8 cellular contexts compared by ENCODE assay signal in the genomic region with DNA sequence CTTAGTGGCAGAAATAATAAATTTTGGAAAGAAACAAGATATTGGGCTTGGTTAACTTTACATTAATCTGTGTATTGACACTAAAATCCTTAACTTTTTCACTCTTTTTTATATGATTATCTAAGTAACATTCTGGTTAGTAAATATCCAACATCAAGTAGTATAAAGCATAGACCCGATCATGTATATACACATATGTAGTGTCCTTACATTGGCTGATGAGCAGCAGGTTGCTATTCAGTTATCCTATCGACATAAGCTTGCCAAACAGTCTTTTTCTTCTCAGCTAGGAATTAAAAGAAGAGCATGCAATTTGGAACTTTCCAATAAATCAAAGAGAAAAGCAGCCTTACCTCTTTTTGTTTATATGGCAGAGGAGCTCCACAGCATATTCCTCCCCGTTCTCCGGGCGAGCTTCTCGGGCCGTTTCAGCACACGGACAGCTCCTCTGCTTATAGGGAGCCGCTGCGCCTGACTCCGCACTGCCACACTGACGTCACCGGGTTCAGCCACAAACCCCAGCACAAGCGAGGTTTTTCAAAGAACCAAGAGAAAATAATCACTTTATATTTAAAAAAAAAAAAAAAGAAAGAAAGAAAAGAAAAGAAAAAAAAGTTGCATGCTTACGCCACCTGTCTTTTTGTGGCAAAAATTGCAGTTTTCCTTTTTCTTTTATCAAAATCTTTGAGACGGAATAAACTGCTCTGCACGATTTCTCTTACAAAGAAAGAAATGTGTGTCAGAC. TPM values are rescaled to one million over a fixed set of nuclear protein-coding genes. Genes with fewer than 3 reads are reported as not detected.
A peak's percentile ranks its signal among the peaks of the same experiment; 100 is the strongest.
DNase-seq lines count a peak whose midpoint lies in the region; ATAC-seq and TF ChIP-seq lines count a peak whose summit lies in the region.

Gene SCG2, minus strand, starts transcription at position 430 of the 745 bp plus-strand sequence. CDS start 3,079 bp downstream, outside the sequence.

- no peaks in the 10 kb centered on the region for H3K36me3 Mint-ChIP-seq in nephron progenitor cell (ENCODE audit: low read depth)
- H3K36me3 Mint-ChIP-seq in type B pancreatic cell, result no peaks in the 10 kb centered on the region

- CTCF ChIA-PET in A673 (lab: Charles Lee), result interaction anchor here (0.5 to 1.0 kb wide), 4 partner anchors 20 to 485 kb away, joined by 3 to 4 read pairs (median 4); no protein-coding TSS in a partner anchor

- H3K4me1 Mint-ChIP-seq in nephron progenitor cell (no peaks in the 10 kb centered on the region), type B pancreatic cell (ENCODE audit: unreplicated experiment) (peaks cover 4% of the 10 kb centered on the region)

- DNase-seq in A673 (ENCODE audit: low spot score) (peak; percentile 90), NCI-H2171 treated with DMSO at 0.1 percent for 48 hours (lab: John Stamatoyannopoulos, UW) (peak; percentile 78), fibroblast of mammary gland (ENCODE audit: low read depth) (peak; percentile 91), nephron progenitor cell (peak; percentile 80), type B pancreatic cell (ENCODE audit: extremely low spot score, unreplicated experiment) (peak; percentile 76)
- DNase-seq in activated CD4-positive, alpha-beta T cell treated with anti-CD3 and anti-CD28 coated beads, Interleukin-2, amount 50 U/mL, for 1 hour, result peak; percentile 7

- POLR2A ChIA-PET in A673 (lab: Charles Lee; ENCODE audit: low non-redundant PET), result interaction anchor here (0.6 to 0.7 kb wide), 2 partner anchors 251 to 630 kb away, joined by 3 to 5 read pairs; no protein-coding TSS in a partner anchor

- H3K36me3 ChIP-seq in A673 (ENCODE audit: insufficient read depth, low read length, poor library complexity, severe bottlenecking), result peaks cover 28% of the 10 kb centered on the region

- H3K4me1 ChIP-seq in A673 (ENCODE audit: insufficient read depth, low read length, poor library complexity, severe bottlenecking), result peaks cover 14% of the 10 kb centered on the region

- peak within 1 kb of the TSS; percentile 30 for H3K4me3 ChIP-seq in A673 (ENCODE audit: low read depth, low read length, poor library complexity, severe bottlenecking)
- no peak within 1 kb of the TSS for H3K4me3 ChIP-seq in fibroblast of mammary gland (ENCODE audit: control insufficient read depth, low read depth, low read length)

- no TSS peak for BruUV-seq in A673 (replicated peaks; lab: Mats Ljungman, UMichigan)

- H3K27me3 ChIP-seq in A673 (replicated peaks; ENCODE audit: insufficient read depth, low read depth, low read length, poor library complexity), result no peaks in the 10 kb centered on the region

- peak within 1 kb of the TSS; percentile 52 for H3K27ac ChIP-seq in A673 (ENCODE audit: low read depth, low read length, poor library complexity, severe bottlenecking)

- peaks cover 21% of the 10 kb centered on the region for H3K27me3 Mint-ChIP-seq in nephron progenitor cell (ENCODE audit: low read depth, poor library complexity)
- peaks cover 52% of the 10 kb centered on the region for H3K27me3 Mint-ChIP-seq in type B pancreatic cell

- H3K27ac Mint-ChIP-seq in nephron progenitor cell (no peak within 1 kb of the TSS), type B pancreatic cell (no peak within 1 kb of the TSS)

- H3K9me3 Mint-ChIP-seq in nephron progenitor cell, result no peaks in the 10 kb centered on the region
- H3K9me3 Mint-ChIP-seq in type B pancreatic cell, result no peaks in the 10 kb centered on the region

- TF ChIP-seq CTCF in A673 (conservative IDR thresholded peaks at IDR 0.05; ENCODE audit: low read depth, low read length) (peak; percentile 48; the same call in 1 of the 2 replicates), fibroblast of mammary gland (conservative IDR thresholded peaks at IDR 0.05; ENCODE audit: control insufficient read depth, insufficient read depth, low read depth, low read length) (peak; percentile 31), nephron progenitor cell (IDR thresholded peaks at IDR 0.05) (no peak), type B pancreatic cell (conservative IDR thresholded peaks at IDR 0.05) (peak; percentile 65)

- intact Hi-C loops in A673 (cut with micrococcal nuclease; ENCODE audit: unreplicated experiment), result loop anchor here (10.0 kb wide), 1 partner anchor 297 kb away; no protein-coding TSS in a partner anchor

- H3K4me3 Mint-ChIP-seq in nephron progenitor cell, result no peak within 1 kb of the TSS
- H3K4me3 Mint-ChIP-seq in type B pancreatic cell, result peak within 1 kb of the TSS; percentile 69

- H3K9me3 ChIP-seq in A673 (ENCODE audit: low read depth, low read length, poor library complexity, severe bottlenecking), result no peaks in the 10 kb centered on the region

- ATAC-seq in GM18498 (IDR thresholded peaks at IDR 0.05; ENCODE audit: unreplicated experiment) (peak; percentile 94), HG02973 (IDR thresholded peaks at IDR 0.05; ENCODE audit: unreplicated experiment) (peak; percentile 84)

RNA-seq across cellular contexts. Expression of gene SCG2, which starts in this region (rescaled TPM):
- total RNA-seq in A673 (2021), result 26.2 and 27.0 TPM in 2 replicates
- 75.1 and 347 TPM in 2 replicates for total RNA-seq in type B pancreatic cell (ENCODE audit: low replicate concordance)

Comparison
In these comparisons a context has a peak if more than half of its experiments do, and no peak if none do; other contexts are left out.
1. DNase-seq: peak in every context shown above with its lines; median percentile 91 in fibroblast of mammary gland; 90 in A673; 80 in nephron progenitor cell; 78 in NCI-H2171 treated with DMSO at 0.1 percent for 48 hours; 76 in type B pancreatic cell; 7 in activated CD4-positive, alpha-beta T cell treated with anti-CD3 and anti-CD28 coated beads, Interleukin-2, amount 50 U/mL, for 1 hour.